In genomic region chr14:93333631-93334095, GRCh38 we compare ENCODE assay signal across 8 cellular contexts. TPM values are rescaled to one million over a fixed set of nuclear protein-coding genes. Genes with fewer than 3 reads are reported as not detected.
DNase-seq lines count a peak whose midpoint lies in the region; ATAC-seq and TF ChIP-seq lines count a peak whose summit lies in the region.

No MANE protein-coding gene starts in this region.

- H3K27ac ChIP-seq in PC-3 (ENCODE audit: low read length), result peak overlapping the region; percentile 73
- H3K27ac ChIP-seq in ovary, result peak overlapping the region in 1 of 2 donors; percentile 95

- intact Hi-C loops in PC-3 (cut with micrococcal nuclease) (loop anchor here (1.0 kb wide), 1 partner anchor 99 kb away; no protein-coding TSS in a partner anchor), ovary (cut with DNase I) (no loop called here), posterior vena cava (cut with DNase I) (no loop called here)

- H3F3A ChIP-seq in PC-3 (ENCODE audit: low read length, unreplicated experiment), result no peaks in the 10 kb centered on the region

- TF ChIP-seq EP300 in ovary (IDR thresholded peaks at IDR 0.05), result no peak

- no peaks in the 10 kb centered on the region for H3K9me3 Mint-ChIP-seq in endothelial cell (ENCODE audit: unreplicated experiment)

- H4K20me1 ChIP-seq in PC-3 (ENCODE audit: low read length), result peaks cover 16% of the 10 kb centered on the region; the same call in 1 of the 2 replicates

- ATAC-seq in PC-3, result no peak
- no peak for ATAC-seq in HG03457 (IDR thresholded peaks at IDR 0.05; ENCODE audit: unreplicated experiment)

- TF ChIP-seq CTCF in PC-3 (conservative IDR thresholded peaks at IDR 0.05; ENCODE audit: low read depth, low read length) (no peak), endothelial cell (IDR thresholded peaks at IDR 0.05; ENCODE audit: unreplicated experiment) (no peak), ovary (IDR thresholded peaks at IDR 0.05) (no peak)

- no TSS peak for BruUV-seq in PC-3 (replicated peaks; lab: Mats Ljungman, UMichigan)

- peaks cover 30% of the 10 kb centered on the region for H3K4me1 Mint-ChIP-seq in endothelial cell (ENCODE audit: unreplicated experiment)

- DNase-seq in ELF-1 (ENCODE audit: low read depth, low spot score) (peak; percentile 18), PC-3 (no peak), endothelial cell (ENCODE audit: low spot score) (no peak), ovary (no peak), cortex of kidney (lab: John Stamatoyannopoulos, UW) (no peak), posterior vena cava (ENCODE audit: low spot score) (no peak)
- no peak for DNase-seq in activated CD4-positive, alpha-beta T cell treated with anti-CD3 and anti-CD28 coated beads for 48 hours

- peak overlapping the region; percentile 89 for H2AFZ ChIP-seq in PC-3 (ENCODE audit: low read length)

- peaks cover 52% of the 10 kb centered on the region for H3K79me2 ChIP-seq in PC-3 (ENCODE audit: low read length)

- H3K4me3 ChIP-seq in PC-3 (ENCODE audit: low read length), result peak overlapping the region; percentile 97
- peak overlapping the region; percentile 92 for H3K4me3 ChIP-seq in ovary

- H3K27me3 ChIP-seq in PC-3 (ENCODE audit: low read length), result no peaks in the 10 kb centered on the region
- no peaks in the 10 kb centered on the region for H3K27me3 ChIP-seq in ovary

- H3K9me3 ChIP-seq in PC-3 (ENCODE audit: low read length) (no peaks in the 10 kb centered on the region), ovary (no peaks in the 10 kb centered on the region)

- CTCF ChIA-PET in PC-3 (lab: Charles Lee), result no interaction called here

- peaks cover 33% of the 10 kb centered on the region for H3K4me1 ChIP-seq in PC-3 (ENCODE audit: insufficient read depth, low read length)
- peaks cover 4% of the 10 kb centered on the region for H3K4me1 ChIP-seq in ovary (ENCODE audit: insufficient read depth)

- WGBS in ovary, 3 donors, result 3 to 4% (median 4%) methylated on average over 7 of the region's 7 CpGs

- peak overlapping the region; percentile 49 for H3K27ac Mint-ChIP-seq in endothelial cell (ENCODE audit: unreplicated experiment)

- H3K36me3 ChIP-seq in PC-3 (ENCODE audit: low read depth, low read length) (0 out of 2 replicates have a peak, but pooled peaks cover 3% of the 10 kb centered on the region), ovary (no peaks in the 10 kb centered on the region)

- H3K4me3 Mint-ChIP-seq in endothelial cell (ENCODE audit: unreplicated experiment), result peak overlapping the region; percentile 91

- H3K9ac ChIP-seq in PC-3 (ENCODE audit: low read length), result peak overlapping the region; percentile 83

- POLR2A ChIA-PET in PC-3 (lab: Charles Lee; ENCODE audit: unreplicated experiment), result interaction anchor here (0.7 kb wide), 1 partner anchor 93 kb away, joined by 5 read pairs; no protein-coding TSS in a partner anchor

- no peak for TF ChIP-seq POLR2A in ovary (IDR thresholded peaks at IDR 0.05)

- peaks cover 6% of the 10 kb centered on the region for H3K36me3 Mint-ChIP-seq in endothelial cell (ENCODE audit: low read depth, unreplicated experiment)

- H3K4me2 ChIP-seq in PC-3 (ENCODE audit: low read length), result peak overlapping the region; percentile 98

- H3K9me2 ChIP-seq in PC-3 (replicated peaks; ENCODE audit: low read length), result no peaks in the 10 kb centered on the region

- H3K27me3 Mint-ChIP-seq in endothelial cell (ENCODE audit: unreplicated experiment), result peaks cover 12% of the 10 kb centered on the region

RNA-seq across cellular contexts. Expression of gene BTBD7, which starts 0.8 kb away (rescaled TPM):
- total RNA-seq in PC-3 (2014; rRNA removed) (23.2 and 29.8 TPM in 2 replicates), endothelial cell (ENCODE audit: unreplicated experiment) (71.1 TPM), ovary (10 to 100 TPM; 19.6 to 42.2 (median 39.9) TPM), posterior vena cava (10 to 100 TPM; 34.8 to 42.5 TPM)
- polyA plus RNA-seq in ovary, result 10 to 100 TPM; 10.9 to 21.0 TPM

RNA-seq across cellular contexts. Expression of gene COX8C, which starts 13.3 kb away (rescaled TPM):
- total RNA-seq in PC-3 (2014; rRNA removed) (not detected in 2 replicates), endothelial cell (ENCODE audit: unreplicated experiment) (not detected), ovary (not detected), posterior vena cava (under 1 TPM in 1 of 2 donors, not detected in 1; 0.52 TPM)
- under 1 TPM in 1 of 2 donors, not detected in 1; 0.51 TPM for polyA plus RNA-seq in ovary
